ENCODE assay signal across 16 cellular contexts in genomic region chr7:130735273-130735716, GRCh38. TPM values are rescaled to one million over a fixed set of nuclear protein-coding genes. Genes with fewer than 3 reads are reported as not detected.
DNase-seq lines count a peak whose midpoint lies in the region; ATAC-seq, FAIRE-seq and TF ChIP-seq lines count a peak whose summit lies in the region.
"Had no signal": no experiment of that assay in that cellular context is flagged by ENCODE, and none has a peak within 500 bp of the region (broad histone marks: within the 10 kb centered on the region; RNA-seq: fewer than 3 reads in every experiment).

No MANE protein-coding gene starts in this region.

- peaks cover 25% of the 10 kb centered on the region for H3K27me3 Mint-ChIP-seq in glutamatergic neuron (ENCODE audit: unreplicated experiment)

- ATAC-seq in heart right ventricle: no peak
- ATAC-seq: gastroesophageal sphincter had no signal

- H3K4me1 Mint-ChIP-seq in glutamatergic neuron (ENCODE audit: low read depth, unreplicated experiment): no peaks in the 10 kb centered on the region

- H3K27ac Mint-ChIP-seq in glutamatergic neuron (ENCODE audit: unreplicated experiment): no peak overlapping the region

- TF ChIP-seq CTCF in left ventricle myocardium inferior (IDR thresholded peaks at IDR 0.05; ENCODE audit: borderline replicate concordance): no peak
- no peak for TF ChIP-seq CTCF in heart right ventricle (IDR thresholded peaks at IDR 0.05)
- no peak for TF ChIP-seq CTCF in glutamatergic neuron (IDR thresholded peaks at IDR 0.05; ENCODE audit: partially characterized antibody, unreplicated experiment)

- no peak for DNase-seq in left ventricle myocardium inferior
- no peak for DNase-seq in heart right ventricle
- no peak for DNase-seq in RCC 7860 (ENCODE audit: low spot score)
- no peak for DNase-seq in glutamatergic neuron
- no peak for DNase-seq in stimulated activated CD4-positive, alpha-beta T cell treated with anti-CD3 and anti-CD28 coated beads, Interleukin-4, amount 100 ng/mL, for 4 hours
- DNase-seq in central memory CD4-positive, alpha-beta T cell: no peak
- no peak for DNase-seq in pons (ENCODE audit: low spot score)
- DNase-seq: activated CD8-positive, alpha-beta memory T cell treated with anti-CD3 and anti-CD28 coated beads, Interleukin-2, amount 50 U/mL, for 48 hours; brain microvascular endothelial cell; effector memory CD4-positive, alpha-beta T cell; testis had no signal

- H3K9me3 ChIP-seq in left ventricle myocardium inferior (replicated peaks) (peaks cover 53% of the 10 kb centered on the region), heart right ventricle (peaks cover 6 to 46% (median 25%) of the 10 kb centered on the region in 11 donors), subcutaneous abdominal adipose tissue (ENCODE audit: control insufficient read depth in 5 of 5, low read length in 5 of 5) (peaks cover 14 to 39% (median 31%) of the 10 kb centered on the region in 5 donors)
- H3K9me3 ChIP-seq: testis had no signal

- peaks cover 15% of the 10 kb centered on the region for H3K9me3 Mint-ChIP-seq in glutamatergic neuron (ENCODE audit: unreplicated experiment)

- FAIRE-seq in RCC 7860 (lab: Jason Lieb, UNC): peak; percentile 35

- H3K4me3 Mint-ChIP-seq in glutamatergic neuron (ENCODE audit: unreplicated experiment): peak overlapping the region; percentile 80

- peak overlapping the region in 2 of 5 donors; percentile 22 to 60 for H3K9ac ChIP-seq in subcutaneous abdominal adipose tissue (ENCODE audit: low read length in 5 of 5)
- H3K9ac ChIP-seq: BLaER1 treated with 17β-estradiol and CSF1 and Interleukin-3, amounts not matched to agents 10 nM and 100 nM had no signal

- 36 to 38% methylated on average over 3 of the region's 3 CpGs for WGBS in heart right ventricle, 2 donors

- peaks cover 16% of the 10 kb centered on the region for H3K36me3 Mint-ChIP-seq in glutamatergic neuron (ENCODE audit: unreplicated experiment)

- peaks cover 100% of the 10 kb centered on the region for H3K27me3 ChIP-seq in left ventricle myocardium inferior (ENCODE audit: low read depth)
- H3K27me3 ChIP-seq in heart right ventricle: peaks cover 0 to 100% (median 92%) of the 10 kb centered on the region in 7 donors
- peaks cover 0 to 21% (median 16%) of the 10 kb centered on the region in 5 donors for H3K27me3 ChIP-seq in subcutaneous abdominal adipose tissue (ENCODE audit: control insufficient read depth in 5 of 5, insufficient read depth in 4 of 5, low read length in 5 of 5)
- H3K27me3 ChIP-seq: testis had no signal

- H3K4me3 ChIP-seq in left ventricle myocardium inferior: peak overlapping the region; percentile 64
- H3K4me3 ChIP-seq in heart right ventricle: peak overlapping the region in 3 of 10 donors; percentile 51 to 55 (median 53)
- peak overlapping the region in 4 of 5 donors; percentile 57 to 82 (median 66) for H3K4me3 ChIP-seq in subcutaneous abdominal adipose tissue (ENCODE audit: low read depth in 1 of 5, low read length in 5 of 5)

- H3K27ac ChIP-seq in left ventricle myocardium inferior (replicated peaks) (no peak overlapping the region), heart right ventricle (no peak overlapping the region), subcutaneous abdominal adipose tissue (ENCODE audit: low read depth, low read length) (peak overlapping the region; percentile 80)
- H3K27ac ChIP-seq: BLaER1 treated with 17β-estradiol and CSF1 and Interleukin-3, amounts not matched to agents 10 nM and 100 nM; brain microvascular endothelial cell; gastroesophageal sphincter had no signal

- H3K4me1 ChIP-seq in left ventricle myocardium inferior: no peaks in the 10 kb centered on the region
- peaks cover 0 to 8% (median 0%) of the 10 kb centered on the region in 9 donors for H3K4me1 ChIP-seq in heart right ventricle
- peaks cover 0 to 21% (median 11%) of the 10 kb centered on the region in 5 donors for H3K4me1 ChIP-seq in subcutaneous abdominal adipose tissue (ENCODE audit: control insufficient read depth in 5 of 5, insufficient read depth in 5 of 5, low read length in 5 of 5)
- H3K4me1 ChIP-seq: gastroesophageal sphincter, testis had no signal

- intact Hi-C loops in left ventricle myocardium inferior (cut with micrococcal nuclease) (no loop called here), heart right ventricle (cut with DNase I) (loop anchor here in 1 of 10 donors (10.0 kb wide), 1 partner anchor 480 kb away; no protein-coding TSS in a partner anchor)

- H3K36me3 ChIP-seq in left ventricle myocardium inferior (peaks cover 23% of the 10 kb centered on the region), heart right ventricle (peaks cover 0 to 12% (median 0%) of the 10 kb centered on the region in 9 donors), subcutaneous abdominal adipose tissue (ENCODE audit: control insufficient read depth in 5 of 5, insufficient read depth in 5 of 5, low read length in 5 of 5) (no peaks in the 10 kb centered on the region)
- H3K36me3 ChIP-seq: BLaER1 treated with 17β-estradiol and CSF1 and Interleukin-3, amounts not matched to agents 10 nM and 100 nM; brain microvascular endothelial cell had no signal

RNA-seq across cellular contexts. Expression of gene KLF14, which starts 1.3 kb away (rescaled TPM):
- total RNA-seq in left ventricle myocardium inferior: 0.11 TPM
- total RNA-seq in heart right ventricle: under 1 TPM in 7 of 10 donors, not detected in 3; 0.07 to 0.49 (median 0.14) TPM
- under 1 TPM in 1 of 2 donors, not detected in 1; 0.03 TPM for polyA plus RNA-seq in heart right ventricle
- not detected for total RNA-seq in glutamatergic neuron (ENCODE audit: unreplicated experiment)
- total RNA-seq: myocyte; T-helper 1 cell treated with Interleukin-12 subunit alpha and Interleukin-12 subunit beta and Interleukin-4 antibody, amounts not matched to agents 30 ng/mL and 1 ng/mL, for 36 hours had no signal

RNA-seq across cellular contexts. Expression of gene TSGA13, which starts 49.0 kb away (rescaled TPM):
- not detected for total RNA-seq in left ventricle myocardium inferior
- total RNA-seq in heart right ventricle: not detected
- not detected for polyA plus RNA-seq in heart right ventricle
- total RNA-seq in glutamatergic neuron (ENCODE audit: unreplicated experiment): not detected
- total RNA-seq: gastroesophageal sphincter; myocyte; T-helper 1 cell treated with Interleukin-12 subunit alpha and Interleukin-12 subunit beta and Interleukin-4 antibody, amounts not matched to agents 30 ng/mL and 1 ng/mL, for 36 hours had no signal
